ENCODE assay signal across 8 cellular contexts in genomic region chr5:128201065-128201926, GRCh38.
DNase-seq lines count a peak whose midpoint lies in the region; ATAC-seq and TF ChIP-seq lines count a peak whose summit lies in the region.

No MANE protein-coding gene starts in this region.

- ATAC-seq in GM21576 (IDR thresholded peaks at IDR 0.05; ENCODE audit: unreplicated experiment) (peak; percentile 94), IMR-90 (ENCODE audit: low read depth) (peak; percentile 90), thoracic aorta (ENCODE audit: insufficient number of reproducible peaks, low FRiP score, low read depth) (no peak)

- POLR2A ChIA-PET in IMR-90 (lab: Charles Lee; ENCODE audit: unreplicated experiment): interaction anchor here (1.0 kb wide), 1 partner anchor 326 kb away, joined by 3 read pairs; no protein-coding TSS in a partner anchor

- H3K9me1 ChIP-seq in IMR-90 (ENCODE audit: insufficient read depth, low read length): no peaks in the 10 kb centered on the region

- H3K36me3 ChIP-seq in IMR-90 (ENCODE audit: control insufficient read depth, insufficient read depth, low read length): no peaks in the 10 kb centered on the region
- no peaks in the 10 kb centered on the region for H3K36me3 ChIP-seq in SJCRH30
- H3K36me3 ChIP-seq in osteoblast (ENCODE audit: insufficient read depth, low read length): no peaks in the 10 kb centered on the region
- no peaks in the 10 kb centered on the region for H3K36me3 ChIP-seq in thoracic aorta

- dilution Hi-C loops in IMR-90 (cut with HindIII; ENCODE audit: low sequenced_read_pairs, unreplicated experiment): no loop called here

- H4K91ac ChIP-seq in IMR-90 (ENCODE audit: insufficient read depth, low read depth, low read length): no peak overlapping the region

- in situ Hi-C loops in IMR-90 (cut with MboI; ENCODE audit: low sequenced_read_pairs): loop anchor here (5.0 to 10.0 kb wide), 4 partner anchors 316 to 644 kb away; no protein-coding TSS in a partner anchor

- H3K4me1 ChIP-seq in IMR-90 (ENCODE audit: control insufficient read depth, insufficient read depth, low read length): peaks cover 5% of the 10 kb centered on the region
- no peaks in the 10 kb centered on the region for H3K4me1 ChIP-seq in SJCRH30
- peaks cover 3% of the 10 kb centered on the region for H3K4me1 ChIP-seq in osteoblast (ENCODE audit: insufficient read depth, low read length)
- H3K4me1 ChIP-seq in thoracic aorta (ENCODE audit: control insufficient read depth in 1 of 2, low read depth in 2 of 2): peaks cover 2 to 5% of the 10 kb centered on the region in 2 donors

- H3K4me3 ChIP-seq in IMR-90 (ENCODE audit: insufficient read depth, low read depth, low read length) (peak overlapping the region; percentile 20; the same call in 1 of the 2 replicates), SJCRH30 (peak overlapping the region; percentile 10; the same call in 1 of the 2 replicates), osteoblast (ENCODE audit: insufficient read depth, low read length) (peak overlapping the region; percentile 60), thoracic aorta (peak overlapping the region; percentile 55)

- no peak overlapping the region for H3K18ac ChIP-seq in IMR-90 (ENCODE audit: low read depth, low read length)

- no peak overlapping the region; the same call in 1 of the 2 replicates for H2BK20ac ChIP-seq in IMR-90 (ENCODE audit: low read depth, low read length)

- CTCF ChIA-PET in IMR-90 (lab: Yijun Ruan, JAX): interaction anchor here (0.5 to 1.8 kb wide), 14 partner anchors 12 to 637 kb away, joined by 3 to 10 read pairs (median 4); no protein-coding TSS in a partner anchor

- peak overlapping the region; percentile 85 for H3K4me2 ChIP-seq in IMR-90 (ENCODE audit: low read depth, low read length)
- peak overlapping the region; percentile 83 for H3K4me2 ChIP-seq in osteoblast (ENCODE audit: insufficient read depth, low read length)

- H2BK5ac ChIP-seq in IMR-90 (ENCODE audit: low read depth, low read length, poor library complexity, severe bottlenecking): no peak overlapping the region

- no peak overlapping the region for H4K5ac ChIP-seq in IMR-90 (ENCODE audit: low read depth, low read length)

- peak; percentile 74 for DNase-seq in Daoy (ENCODE audit: low read depth)
- peak; percentile 50 for DNase-seq in IMR-90
- peak; percentile 73 to 79 for DNase-seq in SJCRH30
- peak; percentile 71 for DNase-seq in activated gamma-delta T cell treated with anti-CD3 and anti-CD28 coated beads, Interleukin-2, amount 50 U/mL, for 16 hours (ENCODE audit: low read depth)
- DNase-seq in germinal center (ENCODE audit: low spot score): peak; percentile 81
- DNase-seq in osteoblast (ENCODE audit: insufficient read length, low spot score, missing footprints): peak; percentile 93
- no peak for DNase-seq in thoracic aorta (ENCODE audit: low spot score)

- no peak overlapping the region for H3K56ac ChIP-seq in IMR-90 (ENCODE audit: extremely low read depth, insufficient read depth, low read length)

- H2AK5ac ChIP-seq in IMR-90 (ENCODE audit: low read depth, low read length): no peak overlapping the region

- intact Hi-C loops in IMR-90 (cut with micrococcal nuclease): loop anchor here (1.0 to 10.0 kb wide), 5 partner anchors 116 to 637 kb away; no protein-coding TSS in a partner anchor

- H2AFZ ChIP-seq in IMR-90 (replicated peaks; ENCODE audit: low read length, poor library complexity) (peak overlapping the region; percentile 81), osteoblast (ENCODE audit: low read length) (peak overlapping the region; percentile 25)

- H4K20me1 ChIP-seq in IMR-90 (ENCODE audit: insufficient read depth, low read length) (no peaks in the 10 kb centered on the region), osteoblast (ENCODE audit: insufficient read depth, low read length) (no peaks in the 10 kb centered on the region)

- H3K27me3 ChIP-seq in IMR-90 (ENCODE audit: control insufficient read depth, insufficient read depth, low read length) (peaks cover 2% of the 10 kb centered on the region), SJCRH30 (no peaks in the 10 kb centered on the region), osteoblast (ENCODE audit: insufficient read depth, low read length) (no peaks in the 10 kb centered on the region), thoracic aorta (replicated peaks; ENCODE audit: insufficient read depth) (no peaks in the 10 kb centered on the region)

- TF ChIP-seq CTCF in IMR-90 (conservative IDR thresholded peaks at IDR 0.05; ENCODE audit: low read depth, low read length) (peak; percentile 88), osteoblast (IDR thresholded peaks at IDR 0.05; ENCODE audit: extremely low read depth, low read depth, low read length) (peak; percentile 76), thoracic aorta (IDR thresholded peaks at IDR 0.05) (peak; percentile 90)

- no peak overlapping the region for H3K23ac ChIP-seq in IMR-90 (ENCODE audit: low read depth, low read length)

- peak; percentile 94 for TF ChIP-seq RAD21 in IMR-90 (IDR thresholded peaks at IDR 0.05; ENCODE audit: low read length)

- TF ChIP-seq POLR2A in IMR-90 (IDR thresholded peaks at IDR 0.05; ENCODE audit: low read depth, low read length): no peak

- H3K79me2 ChIP-seq in osteoblast (ENCODE audit: insufficient read depth, low read length): no peaks in the 10 kb centered on the region

- WGBS in IMR-90 (ENCODE audit: extremely low coverage in 2 of 2, insufficient read length in 1 of 2), 2 experiments: 10% methylated on average over 2 of the region's 36 CpGs; no CpG with 5 or more reads in 1 of the 2 experiments

- no peak overlapping the region for H2BK120ac ChIP-seq in IMR-90 (ENCODE audit: low read depth, low read length)

- H2AK9ac ChIP-seq in IMR-90 (replicated peaks; ENCODE audit: low read depth, low read length, poor library complexity): peak overlapping the region; percentile 18

- no peak overlapping the region for H3K4ac ChIP-seq in IMR-90 (ENCODE audit: low read depth, low read length)

- H3K9me3 ChIP-seq in IMR-90 (ENCODE audit: control insufficient read depth, insufficient read depth, low read length): no peaks in the 10 kb centered on the region; the same call in 1 of the 2 replicates
- no peaks in the 10 kb centered on the region for H3K9me3 ChIP-seq in SJCRH30 (replicated peaks)
- no peaks in the 10 kb centered on the region for H3K9me3 ChIP-seq in osteoblast (ENCODE audit: low read depth, low read length)
- no peaks in the 10 kb centered on the region for H3K9me3 ChIP-seq in thoracic aorta

- no peak overlapping the region for H4K8ac ChIP-seq in IMR-90 (ENCODE audit: low read depth in 2 of 2, low read length in 2 of 2)

- H3K9ac ChIP-seq in IMR-90 (ENCODE audit: low read depth, low read length): no peak overlapping the region

- H3K27ac ChIP-seq in IMR-90 (ENCODE audit: insufficient read depth, low read length): no peak overlapping the region
- no peak overlapping the region for H3K27ac ChIP-seq in SJCRH30
- no peak overlapping the region for H3K27ac ChIP-seq in osteoblast (ENCODE audit: low read depth, low read length)
- H3K27ac ChIP-seq in thoracic aorta: no peak overlapping the region

- no peaks in the 10 kb centered on the region for H3K79me1 ChIP-seq in IMR-90 (ENCODE audit: low read depth in 1 of 2, low read length in 2 of 2)

- H3K14ac ChIP-seq in IMR-90 (replicated peaks; ENCODE audit: low read depth, low read length): 0 out of 2 replicates have a peak overlapping the region, but pooled peaks have one; percentile 39

- no TSS peak for BruUV-seq in IMR-90 (replicated peaks; lab: Mats Ljungman, UMichigan)

- no peak overlapping the region for H2BK15ac ChIP-seq in IMR-90 (ENCODE audit: low read depth, low read length)

TF ChIP-seq in IMR-90, 13 proteins besides CTCF, POLR2A, EP300 and RAD21:
- TF ChIP-seq MXI1 (IDR thresholded peaks at IDR 0.05; ENCODE audit: borderline replicate concordance, low read depth, low read length) (peak; percentile 41; the same call in 1 of the 2 replicates), FOS (IDR thresholded peaks at IDR 0.05; ENCODE audit: low read depth, low read length) (no peak), SMC3 (IDR thresholded peaks at IDR 0.05; ENCODE audit: low read depth, low read length) (peak; percentile 90), BHLHE40 (IDR thresholded peaks at IDR 0.05; ENCODE audit: low read depth, low read length) (0 out of 2 replicates have a peak, but pooled peaks have one; percentile 9), MAFK (IDR thresholded peaks at IDR 0.05; ENCODE audit: low read depth, low read length) (no peak), CHD1 (IDR thresholded peaks at IDR 0.05; ENCODE audit: low read depth, low read length) (no peak), ELK1 (IDR thresholded peaks at IDR 0.05; ENCODE audit: borderline replicate concordance, low read depth, low read length) (no peak)
- TF ChIP-seq, protein P1, sequence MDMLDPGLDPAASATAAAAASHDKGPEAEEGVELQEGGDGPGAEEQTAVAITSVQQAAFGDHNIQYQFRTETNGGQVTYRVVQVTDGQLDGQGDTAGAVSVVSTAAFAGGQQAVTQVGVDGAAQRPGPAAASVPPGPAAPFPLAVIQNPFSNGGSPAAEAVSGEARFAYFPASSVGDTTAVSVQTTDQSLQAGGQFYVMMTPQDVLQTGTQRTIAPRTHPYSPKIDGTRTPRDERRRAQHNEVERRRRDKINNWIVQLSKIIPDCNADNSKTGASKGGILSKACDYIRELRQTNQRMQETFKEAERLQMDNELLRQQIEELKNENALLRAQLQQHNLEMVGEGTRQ (IDR thresholded peaks at IDR 0.05; ENCODE audit: low read depth, low read length): 0 out of 2 replicates have a peak, but pooled peaks have one; percentile 18

Comparison
In these comparisons a context has a peak if more than half of its experiments do, and no peak if none do; other contexts are left out.
1. H3K4me3 ChIP-seq: peak in every context shown above with its lines; median percentile 60 in osteoblast; 55 in thoracic aorta; 20 in IMR-90; 10 in SJCRH30.